ENCODE assay signal across 38 cellular contexts in the genomic region with DNA sequence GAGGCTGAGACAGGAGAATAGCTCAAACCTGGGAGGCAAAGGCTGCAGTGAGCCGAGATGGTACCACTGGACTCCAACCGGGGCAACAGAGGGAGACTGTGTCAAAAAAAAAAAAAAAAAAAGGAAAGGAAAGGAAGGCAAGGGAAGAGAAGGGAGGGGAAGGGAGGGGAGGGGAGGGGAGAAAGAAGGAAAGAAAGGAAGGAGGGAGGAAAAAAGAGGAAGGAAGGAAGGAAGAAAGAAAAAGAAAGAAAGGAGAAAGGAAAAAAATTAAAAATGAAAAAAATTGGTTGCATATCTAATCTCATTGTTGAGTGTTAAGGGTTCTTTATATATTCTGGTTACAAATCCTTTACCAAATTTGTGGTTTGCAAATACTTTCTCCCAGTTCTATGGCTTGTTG. TPM values are rescaled to one million over a fixed set of nuclear protein-coding genes. Genes with fewer than 3 reads are reported as not detected.
"Had no signal": no experiment of that assay in that cellular context is flagged by ENCODE, and none has a peak within 500 bp of the region (broad histone marks: within the 10 kb centered on the region; RNA-seq: fewer than 3 reads in every experiment).

No MANE protein-coding gene starts in this region.

- H3K27me3 ChIP-seq: MG63 had no signal

- H3K4me3 ChIP-seq: MG63 had no signal

- H3K9me3 ChIP-seq: MG63 had no signal

- DNase-seq: Karpas-422, Kasumi-1, MG63, MM.1S, NCI-H1048, NCI-H1092, NCI-H1092 treated with DMSO at 0.1 percent for 48 hours, NCI-H1105, NCI-H1105 treated with DMSO at 0.1 percent for 48 hours, NCI-H1417, NCI-H1417 treated with DMSO at 0.1 percent for 48 hours, NCI-H1436, NCI-H1436 treated with DMSO at 0.1 percent for 48 hours, NCI-H146, NCI-H1694, NCI-H1694 treated with DMSO at 0.1 percent for 48 hours, NCI-H187, NCI-H187 treated with DMSO at 0.1 percent for 48 hours, NCI-H1930, NCI-H2029, NCI-H2029 treated with DMSO at 0.1 percent for 48 hours, NCI-H2081, NCI-H2081 treated with DMSO at 0.1 percent for 48 hours, NCI-H2107, NCI-H2171, NCI-H2171 treated with DMSO at 0.1 percent for 48 hours, NCI-H2227 treated with DMSO at 0.1 percent for 48 hours, NCI-H226, NCI-H345, NCI-H446, NCI-H446 treated with DMSO at 0.1 percent for 48 hours, NCI-H510A, NCI-H510A treated with DMSO at 0.1 percent for 48 hours, NCI-H524 had no signal

- H3K36me3 ChIP-seq: MG63 had no signal

RNA-seq across cellular contexts. Expression of a gene that starts 45.7 kb away (rescaled TPM):
- total RNA-seq: LHCN-M2, M059J, MCF 10A, NCI-H460 had no signal
